Comparison of ENCODE assay signal across 22 cellular contexts in the genomic region with DNA sequence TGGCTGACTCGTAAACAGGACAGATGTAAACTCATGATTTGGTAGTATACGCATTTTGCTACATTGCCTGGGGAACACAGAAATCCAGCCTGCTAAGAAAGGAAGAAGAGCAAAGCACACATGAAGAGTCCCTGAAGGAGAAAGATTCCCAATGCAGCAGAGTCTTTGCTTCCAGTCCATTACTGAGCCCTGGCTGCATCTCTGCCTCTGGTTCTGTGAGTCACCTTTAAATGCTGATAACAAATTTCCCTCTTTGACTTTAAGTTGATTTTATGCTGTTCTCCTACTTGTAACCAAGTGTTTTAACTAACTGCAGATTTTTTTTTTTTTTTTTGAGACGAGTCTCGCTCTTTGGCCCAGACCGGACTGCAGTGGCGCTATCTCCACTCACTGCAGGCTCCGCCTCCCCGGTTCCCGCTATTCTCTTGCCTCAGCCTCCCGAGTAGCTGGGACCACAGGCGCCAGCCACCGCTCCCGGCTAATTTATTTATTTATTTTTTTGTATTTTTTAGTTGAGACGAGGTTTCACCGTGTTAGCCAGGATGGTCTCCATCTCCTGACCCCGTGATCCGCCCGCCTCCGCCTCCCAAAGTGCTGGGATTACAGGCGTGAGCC.
"Had no signal": no experiment of that assay in that cellular context is flagged by ENCODE, and none has a peak within 500 bp of the region (broad histone marks: within the 10 kb centered on the region; RNA-seq: fewer than 3 reads in every experiment).

No MANE protein-coding gene starts in this region.

- H3K9me3 Mint-ChIP-seq: activated CD4-positive, alpha-beta T cell treated with anti-CD3 and anti-CD28 coated beads, Interleukin-2, amount 10 ng/mL, durations not matched to agents 24 days and 14 days; activated naive CD4-positive, alpha-beta T cell treated with anti-CD3 and anti-CD28 coated beads, Interleukin-2, amount 50 U/mL, for 24 hours; activated T-cell treated with anti-CD3 and anti-CD28 coated beads, Interleukin-2, amount 50 U/mL, for 72 hours; nephron; stimulated activated naive B cell treated with anti-CD40 and anti-IgM and Interleukin-4, amounts not matched to agents 10 μg/mL and 1 μg/mL and 100 μg/mL, for 72 hours had no signal

- H3K36me3 Mint-ChIP-seq: activated naive CD4-positive, alpha-beta T cell treated with anti-CD3 and anti-CD28 coated beads, Interleukin-2, amount 50 U/mL, for 24 hours; stimulated activated naive B cell treated with anti-CD40 and anti-IgM and Interleukin-4, amounts not matched to agents 10 μg/mL and 1 μg/mL and 100 μg/mL, for 72 hours had no signal

- H3K27ac Mint-ChIP-seq: activated CD4-positive, alpha-beta T cell treated with anti-CD3 and anti-CD28 coated beads, Interleukin-2, amount 10 ng/mL, durations not matched to agents 24 days and 14 days; activated CD8-positive, alpha-beta T cell treated with anti-CD3 and anti-CD28 coated beads, Interleukin-2, amount 10 ng/mL, durations not matched to agents 7 days and 5 days; activated naive CD4-positive, alpha-beta T cell treated with anti-CD3 and anti-CD28 coated beads, Interleukin-2, amount 50 U/mL, for 24 hours; activated T-cell treated with anti-CD3 and anti-CD28 coated beads, Interleukin-2, amount 50 U/mL, for 72 hours; nephron; stimulated activated naive B cell treated with anti-CD40 and anti-IgM and Interleukin-4, amounts not matched to agents 10 μg/mL and 1 μg/mL and 100 μg/mL, for 72 hours had no signal

- H3K4me1 ChIP-seq: adrenal gland, esophagus squamous epithelium, foreskin keratinocyte, upper lobe of right lung had no signal

- H3K4me3 ChIP-seq: adrenal gland, esophagus squamous epithelium, thoracic aorta, upper lobe of right lung had no signal

- H3K27ac ChIP-seq: adrenal gland, esophagus squamous epithelium, foreskin keratinocyte, thoracic aorta, upper lobe of right lung had no signal

- H3K4me3 Mint-ChIP-seq: activated CD4-positive, alpha-beta T cell treated with anti-CD3 and anti-CD28 coated beads, Interleukin-2, amount 10 ng/mL, durations not matched to agents 24 days and 14 days; activated CD8-positive, alpha-beta T cell treated with anti-CD3 and anti-CD28 coated beads, Interleukin-2, amount 10 ng/mL, durations not matched to agents 7 days and 5 days; activated naive CD4-positive, alpha-beta T cell treated with anti-CD3 and anti-CD28 coated beads, Interleukin-2, amount 50 U/mL, for 24 hours; activated T-cell treated with anti-CD3 and anti-CD28 coated beads, Interleukin-2, amount 50 U/mL, for 72 hours; nephron; stimulated activated naive B cell treated with anti-CD40 and anti-IgM and Interleukin-4, amounts not matched to agents 10 μg/mL and 1 μg/mL and 100 μg/mL, for 72 hours had no signal

- H3K27me3 Mint-ChIP-seq: activated naive CD4-positive, alpha-beta T cell treated with anti-CD3 and anti-CD28 coated beads, Interleukin-2, amount 50 U/mL, for 24 hours had no signal

- H3K4me1 Mint-ChIP-seq: activated naive CD4-positive, alpha-beta T cell treated with anti-CD3 and anti-CD28 coated beads, Interleukin-2, amount 50 U/mL, for 24 hours; nephron; stimulated activated naive B cell treated with anti-CD40 and anti-IgM and Interleukin-4, amounts not matched to agents 10 μg/mL and 1 μg/mL and 100 μg/mL, for 72 hours had no signal

- H3K9me3 ChIP-seq: adrenal gland, esophagus squamous epithelium, thoracic aorta, upper lobe of right lung had no signal

- H3K27me3 ChIP-seq: adrenal gland, esophagus squamous epithelium, foreskin keratinocyte, upper lobe of right lung had no signal

- H3K36me3 ChIP-seq: adrenal gland, esophagus squamous epithelium, thoracic aorta, upper lobe of right lung had no signal

- DNase-seq: activated CD4-positive, alpha-beta T cell treated with anti-CD3 and anti-CD28 coated beads, Interleukin-2, amount 10 ng/mL, durations not matched to agents 24 days and 14 days; activated CD4-positive, CD25-positive, alpha-beta regulatory T cell; activated CD8-positive, alpha-beta memory T cell treated with anti-CD3 and anti-CD28 coated beads, Interleukin-2, amount 50 U/mL, for 48 hours; activated CD8-positive, alpha-beta T cell treated with anti-CD3 and anti-CD28 coated beads, Interleukin-2, amount 10 ng/mL, durations not matched to agents 7 days and 5 days; activated effector memory CD4-positive, alpha-beta T cell treated with anti-CD3 and anti-CD28 coated beads, Interleukin-2, amount 50 U/mL, for 16 hours; activated T-cell treated with anti-CD3 and anti-CD28 coated beads, Interleukin-2, amount 50 U/mL, for 72 hours; dermis blood vessel endothelial cell; effector memory CD4-positive, alpha-beta T cell; esophagus squamous epithelium; foreskin keratinocyte; hypothalamus; midbrain; nucleus accumbens; posterior cingulate gyrus; stimulated activated naive B cell treated with anti-CD40 and anti-IgM and Interleukin-4, amounts not matched to agents 10 μg/mL and 1 μg/mL and 100 μg/mL, for 72 hours; T-helper 1 cell; T-helper 9 cell; upper lobe of right lung had no signal
